ENCODE assay signal across 8 cellular contexts in genomic region chr16:75420987-75421819, GRCh38. TPM values are rescaled to one million over a fixed set of nuclear protein-coding genes. Genes with fewer than 3 reads are reported as not detected.
DNase-seq lines count a peak whose midpoint lies in the region; ATAC-seq and TF ChIP-seq lines count a peak whose summit lies in the region.

No MANE protein-coding gene starts in this region.

- H3K4me2 ChIP-seq in MM.1S (ENCODE audit: low read depth, low read length): no peak overlapping the region

- H3K79me2 ChIP-seq in MM.1S (ENCODE audit: low read length): no peaks in the 10 kb centered on the region

- no peaks in the 10 kb centered on the region for H3K9me2 ChIP-seq in MM.1S (replicated peaks; ENCODE audit: insufficient read depth, low read length)

- no peaks in the 10 kb centered on the region for H3K27me3 ChIP-seq in MM.1S (replicated peaks; ENCODE audit: insufficient read depth, low read length)

- intact Hi-C loops in left cardiac atrium (cut with DNase I): no loop called here

- no peaks in the 10 kb centered on the region for H3F3A ChIP-seq in MM.1S (ENCODE audit: insufficient read depth, low read length)

- H3K36me3 ChIP-seq in MM.1S (replicated peaks; ENCODE audit: insufficient read depth, low read length): no peaks in the 10 kb centered on the region

- TF ChIP-seq CTCF in retinal pigment epithelial cell (conservative IDR thresholded peaks at IDR 0.05; ENCODE audit: low read depth, low read length) (no peak), MM.1S (IDR thresholded peaks at IDR 0.05; ENCODE audit: low read length) (no peak)

- H3K27ac ChIP-seq in MM.1S (ENCODE audit: low read length): no peak overlapping the region

- no peaks in the 10 kb centered on the region for H4K20me1 ChIP-seq in MM.1S (ENCODE audit: insufficient read depth, low read length)

- peak; percentile 47 for DNase-seq in CD1c-positive myeloid dendritic cell (ENCODE audit: extremely low spot score)
- DNase-seq in Jurkat, Clone E6-1 (ENCODE audit: low read depth, low spot score): no peak
- DNase-seq in activated naive CD4-positive, alpha-beta T cell treated with Interleukin-2 at 50 U/mL for 16 hours: peak; percentile 29
- peak; percentile 87 for DNase-seq in left cardiac atrium
- DNase-seq in retinal pigment epithelial cell (ENCODE audit: low read depth): no peak
- DNase-seq in MM.1S: no peak
- DNase-seq in activated CD4-positive, CD25-positive, alpha-beta regulatory T cell treated with anti-CD3 and anti-CD28 coated beads, Interleukin-2, amount 50 U/mL, for 72 hours: no peak

- peak; percentile 84 for ATAC-seq in GM21367 (IDR thresholded peaks at IDR 0.05; ENCODE audit: unreplicated experiment)
- ATAC-seq in left cardiac atrium: peak; percentile 92 to 93

- H3K9me3 ChIP-seq in MM.1S (replicated peaks; ENCODE audit: insufficient read depth, low read length): no peaks in the 10 kb centered on the region

- H3K4me3 ChIP-seq in Jurkat, Clone E6-1 (ENCODE audit: low read length): peak overlapping the region; percentile 18
- peak overlapping the region; percentile 9 for H3K4me3 ChIP-seq in retinal pigment epithelial cell (ENCODE audit: low read length)
- no peak overlapping the region for H3K4me3 ChIP-seq in MM.1S (ENCODE audit: low read length)

- H2AFZ ChIP-seq in MM.1S (ENCODE audit: low read length): no peak overlapping the region

- H3K4me1 ChIP-seq in MM.1S (ENCODE audit: low read length): no peaks in the 10 kb centered on the region

- no peak overlapping the region for H3K9ac ChIP-seq in MM.1S (ENCODE audit: low read length)

RNA-seq across cellular contexts. Expression of gene CFDP1, which starts 12.1 kb away (rescaled TPM):
- 118 TPM for polyA plus RNA-seq in Jurkat, Clone E6-1 (2012; ENCODE audit: insufficient read depth, insufficient read length)
- 10 to 100 TPM; 31.3 to 32.7 TPM for total RNA-seq in left cardiac atrium

RNA-seq across cellular contexts. Expression of gene TMEM170A, which starts 43.3 kb away (rescaled TPM):
- 11.3 TPM for polyA plus RNA-seq in Jurkat, Clone E6-1 (2012; ENCODE audit: insufficient read depth, insufficient read length)
- total RNA-seq in left cardiac atrium: 10 to 100 TPM in 1 of 2 donors, 1 to 10 TPM in 1; 10.0 to 12.2 TPM

Comparison
In these comparisons a context has a peak if more than half of its experiments do, and no peak if none do; other contexts are left out.
1. DNase-seq: peak in CD1c-positive myeloid dendritic cell (single experiment), activated naive CD4-positive, alpha-beta T cell treated with Interleukin-2 at 50 U/mL for 16 hours (single experiment) and left cardiac atrium (single experiment); none in Jurkat, Clone E6-1 (single experiment), retinal pigment epithelial cell (single experiment), MM.1S (single experiment) and activated CD4-positive, CD25-positive, alpha-beta regulatory T cell treated with anti-CD3 and anti-CD28 coated beads, Interleukin-2, amount 50 U/mL, for 72 hours (single experiment).